In genomic region chr18:57301573-57302230, GRCh38 we compare ENCODE assay signal across 20 cellular contexts. TPM values are rescaled to one million over a fixed set of nuclear protein-coding genes. Genes with fewer than 3 reads are reported as not detected.
"Had no signal": no experiment of that assay in that cellular context is flagged by ENCODE, and none has a peak within 500 bp of the region (broad histone marks: within the 10 kb centered on the region; RNA-seq: fewer than 3 reads in every experiment).

No MANE protein-coding gene starts in this region.

- DNase-seq: activated CD4-positive, alpha-beta T cell treated with anti-CD3 and anti-CD28 coated beads, Interleukin-2, amount 50 U/mL, for 1 hour; activated naive CD8-positive, alpha-beta T cell treated with anti-CD3 and anti-CD28 coated beads, Interleukin-2, amount 10 ng/mL, durations not matched to agents 7 days and 5 days; effector CD4-positive, alpha-beta T cell; heart left ventricle; islet precursor cell; small intestine; stimulated activated CD4-positive, alpha-beta T cell treated with anti-CD3 and anti-CD28 coated beads, Interleukin-4, amount 100 ng/mL, for 4 hours; stimulated activated CD8-positive, alpha-beta memory T cell treated with anti-CD3 and anti-CD28 coated beads, Interleukin-4, amount 100 ng/mL, for 48 hours; stimulated activated naive CD8-positive, alpha-beta T cell treated with anti-CD3 and anti-CD28 coated beads, Interleukin-15, Interleukin-2, amounts not matched to agents 100 U/mL and 50 U/mL, for 24 hours; trophoblast cell had no signal

- ATAC-seq: heart left ventricle; left lobe of liver; stimulated activated naive CD8-positive, alpha-beta T cell treated with anti-CD3 and anti-CD28 coated beads, Interleukin-15, Interleukin-2, amounts not matched to agents 100 U/mL and 50 U/mL, for 24 hours had no signal

- H3K36me3 ChIP-seq: heart left ventricle, right atrium auricular region, suprapubic skin had no signal

- H3K4me1 Mint-ChIP-seq: activated naive CD8-positive, alpha-beta T cell treated with anti-CD3 and anti-CD28 coated beads, Interleukin-2, amount 10 ng/mL, durations not matched to agents 7 days and 5 days; central memory CD8-positive, alpha-beta T cell had no signal

- H3K4me3 ChIP-seq: coronary artery, heart left ventricle, right atrium auricular region, suprapubic skin had no signal

- H3K9me3 Mint-ChIP-seq: activated naive CD8-positive, alpha-beta T cell treated with anti-CD3 and anti-CD28 coated beads, Interleukin-2, amount 10 ng/mL, durations not matched to agents 7 days and 5 days; activated T-helper 1 cell treated with anti-CD3 and anti-CD28 coated beads, Interleukin-12 subunit alpha, Interleukin-12 subunit beta, Interleukin-2, Interleukin-4 antibody, amounts not matched to agents 30 ng/mL and 10 ng/mL and 1 ng/mL, durations not matched to agents 14 hours and 24 hours and 36 hours; brain; central memory CD8-positive, alpha-beta T cell had no signal

- H3K27me3 ChIP-seq: right atrium auricular region had no signal

- H3K9me3 ChIP-seq: heart left ventricle, right atrium auricular region, suprapubic skin had no signal

- H3K4me1 ChIP-seq: heart left ventricle, right atrium auricular region, suprapubic skin had no signal

- H3K27ac Mint-ChIP-seq: activated naive CD8-positive, alpha-beta T cell treated with anti-CD3 and anti-CD28 coated beads, Interleukin-2, amount 10 ng/mL, durations not matched to agents 7 days and 5 days; activated T-helper 1 cell treated with anti-CD3 and anti-CD28 coated beads, Interleukin-12 subunit alpha, Interleukin-12 subunit beta, Interleukin-2, Interleukin-4 antibody, amounts not matched to agents 30 ng/mL and 10 ng/mL and 1 ng/mL, durations not matched to agents 14 hours and 24 hours and 36 hours had no signal

- H3K4me3 Mint-ChIP-seq: activated naive CD8-positive, alpha-beta T cell treated with anti-CD3 and anti-CD28 coated beads, Interleukin-2, amount 10 ng/mL, durations not matched to agents 7 days and 5 days; activated T-helper 1 cell treated with anti-CD3 and anti-CD28 coated beads, Interleukin-12 subunit alpha, Interleukin-12 subunit beta, Interleukin-2, Interleukin-4 antibody, amounts not matched to agents 30 ng/mL and 10 ng/mL and 1 ng/mL, durations not matched to agents 14 hours and 24 hours and 36 hours; central memory CD8-positive, alpha-beta T cell had no signal

- H3K27ac ChIP-seq: coronary artery, epithelial cell of prostate, heart left ventricle, right atrium auricular region, suprapubic skin had no signal

RNA-seq across cellular contexts. Expression of gene ST8SIA3, which starts 50.7 kb away (rescaled TPM):
- total RNA-seq: activated CD8-positive, alpha-beta memory T cell treated with anti-CD3 and anti-CD28 coated beads for 36 hours; activated naive CD8-positive, alpha-beta T cell treated with anti-CD3 and anti-CD28 coated beads, Interleukin-2, amount 10 ng/mL, durations not matched to agents 7 days and 5 days; activated T-helper 1 cell treated with anti-CD3 and anti-CD28 coated beads, Interleukin-12 subunit alpha, Interleukin-12 subunit beta, Interleukin-2, Interleukin-4 antibody, amounts not matched to agents 30 ng/mL and 10 ng/mL and 1 ng/mL, durations not matched to agents 14 hours and 24 hours and 36 hours; left lobe of liver; lung microvascular endothelial cell; right atrium auricular region; suprapubic skin had no signal
- polyA plus RNA-seq: heart left ventricle had no signal
